Comparison of ENCODE assay signal across 2 cellular contexts in genomic region chr10:69847458-69847857, GRCh38.
TF ChIP-seq lines count a peak whose summit lies in the region.

No MANE protein-coding gene starts in this region.

TF ChIP-seq in IMR-90, 13 proteins besides CTCF, POLR2A, EP300 and RAD21:
- TF ChIP-seq ELK1 (IDR thresholded peaks at IDR 0.05; ENCODE audit: borderline replicate concordance, low read depth, low read length), result no peak
- TF ChIP-seq BHLHE40 (IDR thresholded peaks at IDR 0.05; ENCODE audit: low read depth, low read length), result no peak
- no peak for TF ChIP-seq MXI1 (IDR thresholded peaks at IDR 0.05; ENCODE audit: borderline replicate concordance, low read depth, low read length)

TF ChIP-seq in H1, 55 proteins besides CTCF, POLR2A, EP300 and RAD21:
- TF ChIP-seq KDM5A (IDR thresholded peaks at IDR 0.05; ENCODE audit: low read length) (no peak), JUND (IDR thresholded peaks at IDR 0.05; ENCODE audit: low read length) (no peak), MAFK (IDR thresholded peaks at IDR 0.05; ENCODE audit: low read depth, low read length) (no peak), TCF12 (IDR thresholded peaks at IDR 0.05; ENCODE audit: low read depth, low read length) (no peak), CHD1 (IDR thresholded peaks at IDR 0.05; ENCODE audit: low read depth, low read length) (no peak), ASH2L (IDR thresholded peaks at IDR 0.05; ENCODE audit: low read length) (no peak), CBX8 (IDR thresholded peaks at IDR 0.05; ENCODE audit: borderline replicate concordance, low read depth, low read length) (no peak), HDAC2 (IDR thresholded peaks at IDR 0.05; ENCODE audit: borderline replicate concordance in 1 of 2, low read depth in 2 of 2, low read length in 2 of 2) (no peak), SP4 (IDR thresholded peaks at IDR 0.05; ENCODE audit: low read length) (no peak), BRCA1 (IDR thresholded peaks at IDR 0.05; ENCODE audit: low read depth, low read length) (no peak), ATF2 (IDR thresholded peaks at IDR 0.05; ENCODE audit: low read length) (no peak), GABPA (IDR thresholded peaks at IDR 0.05; ENCODE audit: borderline replicate concordance, insufficient read depth, low read length) (no peak), CEBPB (IDR thresholded peaks at IDR 0.05; ENCODE audit: low read depth, low read length) (no peak), SIN3A (conservative IDR thresholded peaks at IDR 0.05 in 1 of 2, IDR thresholded peaks at IDR 0.05 in 1 of 2; ENCODE audit: low read depth in 1 of 2, low read length in 2 of 2) (no peak), YY1 (IDR thresholded peaks at IDR 0.05; ENCODE audit: low read depth, low read length) (no peak), JUN (IDR thresholded peaks at IDR 0.05; ENCODE audit: low read depth, low read length) (no peak), SRF (IDR thresholded peaks at IDR 0.05; ENCODE audit: low read depth, low read length) (no peak), GTF2F1 (IDR thresholded peaks at IDR 0.05; ENCODE audit: borderline replicate concordance, low read depth, low read length) (no peak)
- TF ChIP-seq, protein P1, sequence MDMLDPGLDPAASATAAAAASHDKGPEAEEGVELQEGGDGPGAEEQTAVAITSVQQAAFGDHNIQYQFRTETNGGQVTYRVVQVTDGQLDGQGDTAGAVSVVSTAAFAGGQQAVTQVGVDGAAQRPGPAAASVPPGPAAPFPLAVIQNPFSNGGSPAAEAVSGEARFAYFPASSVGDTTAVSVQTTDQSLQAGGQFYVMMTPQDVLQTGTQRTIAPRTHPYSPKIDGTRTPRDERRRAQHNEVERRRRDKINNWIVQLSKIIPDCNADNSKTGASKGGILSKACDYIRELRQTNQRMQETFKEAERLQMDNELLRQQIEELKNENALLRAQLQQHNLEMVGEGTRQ (IDR thresholded peaks at IDR 0.05; ENCODE audit: low read length), result no peak
TF ChIP-seq in H1: peak in this region for 0.
